ENCODE assay signal across 1 cellular context in the genomic region with DNA sequence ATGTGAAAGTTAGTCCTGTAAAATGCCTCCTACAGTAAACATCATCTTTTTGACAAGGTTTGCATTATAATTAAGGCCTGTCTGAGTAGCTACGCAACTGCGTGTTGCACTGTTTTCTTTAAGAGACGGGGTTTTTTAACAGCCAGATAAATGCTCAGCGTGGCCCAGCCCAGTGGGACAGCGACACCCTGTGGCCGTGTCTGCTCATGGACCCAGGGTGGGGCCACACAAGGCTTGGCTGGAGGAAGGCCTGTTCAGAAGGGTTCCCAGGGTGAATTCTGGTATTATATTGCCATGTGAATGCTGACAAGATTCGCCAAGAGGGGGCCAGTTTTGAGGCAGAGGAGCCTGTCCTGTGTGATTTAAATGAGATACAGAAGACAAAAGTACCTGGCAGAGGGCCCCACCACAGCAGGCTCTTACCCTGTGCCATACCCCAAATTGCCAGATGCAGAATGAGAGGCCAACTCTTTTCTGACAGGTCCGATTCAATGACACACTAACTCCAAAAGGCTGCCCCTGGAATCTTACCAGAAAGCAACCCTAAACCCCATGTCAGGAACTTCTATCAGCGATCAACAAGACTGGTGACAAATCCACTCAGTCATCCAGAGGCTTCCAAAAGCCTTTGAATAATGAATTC.
TF ChIP-seq lines count a peak whose summit lies in the region.

No MANE protein-coding gene starts in this region.

TF ChIP-seq in HepG2, 621 proteins besides CTCF, POLR2A, EP300 and RAD21 (continued from another document):
- TF ChIP-seq IKZF4 (CRISPR knock-in tag; IDR thresholded peaks at IDR 0.05; ENCODE audit: borderline replicate concordance, low read depth, not compliant biosample characterization) (no peak), KLF16 (CRISPR knock-in tag; IDR thresholded peaks at IDR 0.05) (0 out of 4 replicates have a peak, but pooled peaks of 1 of the 2 experiments have one; percentile 51), ATF7 (IDR thresholded peaks at IDR 0.05) (no peak), ATF7 (CRISPR knock-in tag; IDR thresholded peaks at IDR 0.05) (no peak), POGZ (CRISPR knock-in tag; IDR thresholded peaks at IDR 0.05) (peak; percentile 40; the same call in 1 of the 2 replicates), CBX5 (CRISPR knock-in tag; IDR thresholded peaks at IDR 0.05; ENCODE audit: borderline replicate concordance) (0 out of 2 replicates have a peak, but pooled peaks have one; percentile 41), KDM2A (CRISPR knock-in tag; IDR thresholded peaks at IDR 0.05; ENCODE audit: borderline replicate concordance, low read depth) (peak; percentile 74), FOXK1 (CRISPR knock-in tag; IDR thresholded peaks at IDR 0.05; ENCODE audit: borderline replicate concordance, low read depth) (peak; percentile 29; the same call in 1 of the 2 replicates), CBFB (CRISPR knock-in tag; IDR thresholded peaks at IDR 0.05) (no peak), ZFX (CRISPR knock-in tag; IDR thresholded peaks at IDR 0.05; ENCODE audit: low read depth) (peak; percentile 42; the same call in 1 of the 2 replicates), KDM4B (CRISPR knock-in tag; IDR thresholded peaks at IDR 0.05) (no peak), NFE2 (CRISPR knock-in tag; IDR thresholded peaks at IDR 0.05) (no peak), TEAD3 (CRISPR knock-in tag; optimal IDR thresholded peaks at IDR 0.05; ENCODE audit: borderline replicate concordance) (no peak), ZNF546 (CRISPR knock-in tag; conservative IDR thresholded peaks at IDR 0.05) (no peak), JUND (CRISPR knock-in tag; IDR thresholded peaks at IDR 0.05) (no peak), SAP130 (CRISPR knock-in tag; IDR thresholded peaks at IDR 0.05; ENCODE audit: low read depth) (no peak)
- TF ChIP-seq, protein P1, sequence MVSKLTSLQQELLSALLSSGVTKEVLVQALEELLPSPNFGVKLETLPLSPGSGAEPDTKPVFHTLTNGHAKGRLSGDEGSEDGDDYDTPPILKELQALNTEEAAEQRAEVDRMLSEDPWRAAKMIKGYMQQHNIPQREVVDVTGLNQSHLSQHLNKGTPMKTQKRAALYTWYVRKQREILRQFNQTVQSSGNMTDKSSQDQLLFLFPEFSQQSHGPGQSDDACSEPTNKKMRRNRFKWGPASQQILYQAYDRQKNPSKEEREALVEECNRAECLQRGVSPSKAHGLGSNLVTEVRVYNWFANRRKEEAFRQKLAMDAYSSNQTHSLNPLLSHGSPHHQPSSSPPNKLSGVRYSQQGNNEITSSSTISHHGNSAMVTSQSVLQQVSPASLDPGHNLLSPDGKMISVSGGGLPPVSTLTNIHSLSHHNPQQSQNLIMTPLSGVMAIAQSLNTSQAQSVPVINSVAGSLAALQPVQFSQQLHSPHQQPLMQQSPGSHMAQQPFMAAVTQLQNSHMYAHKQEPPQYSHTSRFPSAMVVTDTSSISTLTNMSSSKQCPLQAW (CRISPR knock-in tag; IDR thresholded peaks at IDR 0.05), result 0 out of 2 replicates have a peak, but pooled peaks have one; percentile 19
- TF ChIP-seq, protein P2, sequence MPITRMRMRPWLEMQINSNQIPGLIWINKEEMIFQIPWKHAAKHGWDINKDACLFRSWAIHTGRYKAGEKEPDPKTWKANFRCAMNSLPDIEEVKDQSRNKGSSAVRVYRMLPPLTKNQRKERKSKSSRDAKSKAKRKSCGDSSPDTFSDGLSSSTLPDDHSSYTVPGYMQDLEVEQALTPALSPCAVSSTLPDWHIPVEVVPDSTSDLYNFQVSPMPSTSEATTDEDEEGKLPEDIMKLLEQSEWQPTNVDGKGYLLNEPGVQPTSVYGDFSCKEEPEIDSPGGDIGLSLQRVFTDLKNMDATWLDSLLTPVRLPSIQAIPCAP (CRISPR knock-in tag; IDR thresholded peaks at IDR 0.05; ENCODE audit: low read depth), result no peak
- TF ChIP-seq, protein P3, sequence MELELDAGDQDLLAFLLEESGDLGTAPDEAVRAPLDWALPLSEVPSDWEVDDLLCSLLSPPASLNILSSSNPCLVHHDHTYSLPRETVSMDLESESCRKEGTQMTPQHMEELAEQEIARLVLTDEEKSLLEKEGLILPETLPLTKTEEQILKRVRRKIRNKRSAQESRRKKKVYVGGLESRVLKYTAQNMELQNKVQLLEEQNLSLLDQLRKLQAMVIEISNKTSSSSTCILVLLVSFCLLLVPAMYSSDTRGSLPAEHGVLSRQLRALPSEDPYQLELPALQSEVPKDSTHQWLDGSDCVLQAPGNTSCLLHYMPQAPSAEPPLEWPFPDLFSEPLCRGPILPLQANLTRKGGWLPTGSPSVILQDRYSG (CRISPR knock-in tag; IDR thresholded peaks at IDR 0.05), result no peak
- TF ChIP-seq, protein P4, sequence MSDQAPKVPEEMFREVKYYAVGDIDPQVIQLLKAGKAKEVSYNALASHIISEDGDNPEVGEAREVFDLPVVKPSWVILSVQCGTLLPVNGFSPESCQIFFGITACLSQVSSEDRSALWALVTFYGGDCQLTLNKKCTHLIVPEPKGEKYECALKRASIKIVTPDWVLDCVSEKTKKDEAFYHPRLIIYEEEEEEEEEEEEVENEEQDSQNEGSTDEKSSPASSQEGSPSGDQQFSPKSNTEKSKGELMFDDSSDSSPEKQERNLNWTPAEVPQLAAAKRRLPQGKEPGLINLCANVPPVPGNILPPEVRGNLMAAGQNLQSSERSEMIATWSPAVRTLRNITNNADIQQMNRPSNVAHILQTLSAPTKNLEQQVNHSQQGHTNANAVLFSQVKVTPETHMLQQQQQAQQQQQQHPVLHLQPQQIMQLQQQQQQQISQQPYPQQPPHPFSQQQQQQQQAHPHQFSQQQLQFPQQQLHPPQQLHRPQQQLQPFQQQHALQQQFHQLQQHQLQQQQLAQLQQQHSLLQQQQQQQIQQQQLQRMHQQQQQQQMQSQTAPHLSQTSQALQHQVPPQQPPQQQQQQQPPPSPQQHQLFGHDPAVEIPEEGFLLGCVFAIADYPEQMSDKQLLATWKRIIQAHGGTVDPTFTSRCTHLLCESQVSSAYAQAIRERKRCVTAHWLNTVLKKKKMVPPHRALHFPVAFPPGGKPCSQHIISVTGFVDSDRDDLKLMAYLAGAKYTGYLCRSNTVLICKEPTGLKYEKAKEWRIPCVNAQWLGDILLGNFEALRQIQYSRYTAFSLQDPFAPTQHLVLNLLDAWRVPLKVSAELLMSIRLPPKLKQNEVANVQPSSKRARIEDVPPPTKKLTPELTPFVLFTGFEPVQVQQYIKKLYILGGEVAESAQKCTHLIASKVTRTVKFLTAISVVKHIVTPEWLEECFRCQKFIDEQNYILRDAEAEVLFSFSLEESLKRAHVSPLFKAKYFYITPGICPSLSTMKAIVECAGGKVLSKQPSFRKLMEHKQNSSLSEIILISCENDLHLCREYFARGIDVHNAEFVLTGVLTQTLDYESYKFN (CRISPR knock-in tag; conservative IDR thresholded peaks at IDR 0.05), result no peak
- TF ChIP-seq, protein P5, sequence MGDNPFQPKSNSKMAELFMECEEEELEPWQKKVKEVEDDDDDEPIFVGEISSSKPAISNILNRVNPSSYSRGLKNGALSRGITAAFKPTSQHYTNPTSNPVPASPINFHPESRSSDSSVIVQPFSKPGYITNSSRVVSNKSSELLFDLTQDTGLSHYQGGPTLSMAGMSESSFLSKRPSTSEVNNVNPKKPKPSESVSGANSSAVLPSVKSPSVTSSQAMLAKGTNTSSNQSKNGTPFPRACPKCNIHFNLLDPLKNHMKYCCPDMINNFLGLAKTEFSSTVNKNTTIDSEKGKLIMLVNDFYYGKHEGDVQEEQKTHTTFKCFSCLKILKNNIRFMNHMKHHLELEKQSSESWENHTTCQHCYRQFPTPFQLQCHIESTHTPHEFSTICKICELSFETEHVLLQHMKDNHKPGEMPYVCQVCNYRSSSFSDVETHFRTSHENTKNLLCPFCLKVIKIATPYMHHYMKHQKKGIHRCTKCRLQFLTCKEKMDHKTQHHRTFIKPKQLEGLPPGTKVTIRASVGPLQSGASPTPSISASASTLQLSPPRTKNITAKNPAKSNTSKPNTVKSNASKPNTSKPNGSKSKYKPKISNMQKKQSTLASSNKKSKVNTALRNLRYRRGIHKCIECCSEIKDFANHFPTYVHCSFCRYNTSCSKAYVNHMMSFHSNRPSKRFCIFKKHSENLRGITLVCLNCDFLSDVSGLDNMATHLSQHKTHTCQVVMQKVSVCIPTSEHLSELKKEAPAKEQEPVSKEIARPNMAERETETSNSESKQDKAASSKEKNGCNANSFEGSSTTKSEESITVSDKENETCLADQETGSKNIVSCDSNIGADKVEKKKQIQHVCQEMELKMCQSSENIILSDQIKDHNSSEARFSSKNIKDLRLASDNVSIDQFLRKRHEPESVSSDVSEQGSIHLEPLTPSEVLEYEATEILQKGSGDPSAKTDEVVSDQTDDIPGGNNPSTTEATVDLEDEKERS (CRISPR knock-in tag; IDR thresholded peaks at IDR 0.05), result no peak
- TF ChIP-seq, protein P6, sequence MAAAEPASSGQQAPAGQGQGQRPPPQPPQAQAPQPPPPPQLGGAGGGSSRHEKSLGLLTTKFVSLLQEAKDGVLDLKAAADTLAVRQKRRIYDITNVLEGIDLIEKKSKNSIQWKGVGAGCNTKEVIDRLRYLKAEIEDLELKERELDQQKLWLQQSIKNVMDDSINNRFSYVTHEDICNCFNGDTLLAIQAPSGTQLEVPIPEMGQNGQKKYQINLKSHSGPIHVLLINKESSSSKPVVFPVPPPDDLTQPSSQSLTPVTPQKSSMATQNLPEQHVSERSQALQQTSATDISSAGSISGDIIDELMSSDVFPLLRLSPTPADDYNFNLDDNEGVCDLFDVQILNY (CRISPR knock-in tag; conservative IDR thresholded peaks at IDR 0.05), result no peak
- TF ChIP-seq, protein P7, sequence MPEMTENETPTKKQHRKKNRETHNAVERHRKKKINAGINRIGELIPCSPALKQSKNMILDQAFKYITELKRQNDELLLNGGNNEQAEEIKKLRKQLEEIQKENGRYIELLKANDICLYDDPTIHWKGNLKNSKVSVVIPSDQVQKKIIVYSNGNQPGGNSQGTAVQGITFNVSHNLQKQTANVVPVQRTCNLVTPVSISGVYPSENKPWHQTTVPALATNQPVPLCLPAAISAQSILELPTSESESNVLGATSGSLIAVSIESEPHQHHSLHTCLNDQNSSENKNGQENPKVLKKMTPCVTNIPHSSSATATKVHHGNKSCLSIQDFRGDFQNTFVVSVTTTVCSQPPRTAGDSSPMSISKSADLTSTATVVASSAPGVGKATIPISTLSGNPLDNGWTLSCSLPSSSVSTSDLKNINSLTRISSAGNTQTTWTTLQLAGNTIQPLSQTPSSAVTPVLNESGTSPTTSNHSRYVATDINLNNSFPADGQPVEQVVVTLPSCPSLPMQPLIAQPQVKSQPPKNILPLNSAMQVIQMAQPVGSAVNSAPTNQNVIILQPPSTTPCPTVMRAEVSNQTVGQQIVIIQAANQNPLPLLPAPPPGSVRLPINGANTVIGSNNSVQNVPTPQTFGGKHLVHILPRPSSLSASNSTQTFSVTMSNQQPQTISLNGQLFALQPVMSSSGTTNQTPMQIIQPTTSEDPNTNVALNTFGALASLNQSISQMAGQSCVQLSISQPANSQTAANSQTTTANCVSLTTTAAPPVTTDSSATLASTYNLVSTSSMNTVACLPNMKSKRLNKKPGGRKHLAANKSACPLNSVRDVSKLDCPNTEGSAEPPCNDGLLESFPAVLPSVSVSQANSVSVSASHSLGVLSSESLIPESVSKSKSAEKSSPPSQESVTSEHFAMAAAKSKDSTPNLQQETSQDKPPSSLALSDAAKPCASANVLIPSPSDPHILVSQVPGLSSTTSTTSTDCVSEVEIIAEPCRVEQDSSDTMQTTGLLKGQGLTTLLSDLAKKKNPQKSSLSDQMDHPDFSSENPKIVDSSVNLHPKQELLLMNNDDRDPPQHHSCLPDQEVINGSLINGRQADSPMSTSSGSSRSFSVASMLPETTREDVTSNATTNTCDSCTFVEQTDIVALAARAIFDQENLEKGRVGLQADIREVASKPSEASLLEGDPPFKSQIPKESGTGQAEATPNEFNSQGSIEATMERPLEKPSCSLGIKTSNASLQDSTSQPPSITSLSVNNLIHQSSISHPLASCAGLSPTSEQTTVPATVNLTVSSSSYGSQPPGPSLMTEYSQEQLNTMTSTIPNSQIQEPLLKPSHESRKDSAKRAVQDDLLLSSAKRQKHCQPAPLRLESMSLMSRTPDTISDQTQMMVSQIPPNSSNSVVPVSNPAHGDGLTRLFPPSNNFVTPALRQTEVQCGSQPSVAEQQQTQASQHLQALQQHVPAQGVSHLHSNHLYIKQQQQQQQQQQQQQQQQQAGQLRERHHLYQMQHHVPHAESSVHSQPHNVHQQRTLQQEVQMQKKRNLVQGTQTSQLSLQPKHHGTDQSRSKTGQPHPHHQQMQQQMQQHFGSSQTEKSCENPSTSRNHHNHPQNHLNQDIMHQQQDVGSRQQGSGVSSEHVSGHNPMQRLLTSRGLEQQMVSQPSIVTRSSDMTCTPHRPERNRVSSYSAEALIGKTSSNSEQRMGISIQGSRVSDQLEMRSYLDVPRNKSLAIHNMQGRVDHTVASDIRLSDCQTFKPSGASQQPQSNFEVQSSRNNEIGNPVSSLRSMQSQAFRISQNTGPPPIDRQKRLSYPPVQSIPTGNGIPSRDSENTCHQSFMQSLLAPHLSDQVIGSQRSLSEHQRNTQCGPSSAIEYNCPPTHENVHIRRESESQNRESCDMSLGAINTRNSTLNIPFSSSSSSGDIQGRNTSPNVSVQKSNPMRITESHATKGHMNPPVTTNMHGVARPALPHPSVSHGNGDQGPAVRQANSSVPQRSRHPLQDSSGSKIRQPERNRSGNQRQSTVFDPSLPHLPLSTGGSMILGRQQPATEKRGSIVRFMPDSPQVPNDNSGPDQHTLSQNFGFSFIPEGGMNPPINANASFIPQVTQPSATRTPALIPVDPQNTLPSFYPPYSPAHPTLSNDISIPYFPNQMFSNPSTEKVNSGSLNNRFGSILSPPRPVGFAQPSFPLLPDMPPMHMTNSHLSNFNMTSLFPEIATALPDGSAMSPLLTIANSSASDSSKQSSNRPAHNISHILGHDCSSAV (CRISPR knock-in tag; IDR thresholded peaks at IDR 0.05; ENCODE audit: borderline replicate concordance), result no peak
